Comparison of ENCODE assay signal across 8 cellular contexts in genomic region chr6:26754801-26755200, GRCh38.
DNase-seq lines count a peak whose midpoint lies in the region; ATAC-seq and TF ChIP-seq lines count a peak whose summit lies in the region.
"Not testable (repeated sequence)": the region's sequence is repeated elsewhere in the genome, so short reads cannot be mapped to it uniquely, and the experiment has no call there.

No MANE protein-coding gene starts in this region.

- peak overlapping the region; percentile 13 for H3K4me3 Mint-ChIP-seq in CD4-positive, alpha-beta T cell
- peak overlapping the region; percentile 63 for H3K4me3 Mint-ChIP-seq in T-helper 17 cell
- peak overlapping the region; percentile 10 for H3K4me3 Mint-ChIP-seq in activated naive CD8-positive, alpha-beta T cell treated with anti-CD3 and anti-CD28 coated beads, Interleukin-2, amount 10 ng/mL, durations not matched to agents 7 days and 5 days
- not testable (repeated sequence) for H3K4me3 Mint-ChIP-seq in memory B cell
- peak overlapping the region; percentile 88 for H3K4me3 Mint-ChIP-seq in type B pancreatic cell

- H3K36me3 ChIP-seq in HUES48 (ENCODE audit: control insufficient read depth, insufficient read depth, low read length); esophagus muscularis mucosa; neuron (ENCODE audit: insufficient read depth, low read length): not testable (repeated sequence)

- H3K27ac Mint-ChIP-seq in CD4-positive, alpha-beta T cell = peak overlapping the region; percentile 68
- peak overlapping the region; percentile 84 for H3K27ac Mint-ChIP-seq in T-helper 17 cell
- peak overlapping the region; percentile 69 for H3K27ac Mint-ChIP-seq in activated naive CD8-positive, alpha-beta T cell treated with anti-CD3 and anti-CD28 coated beads, Interleukin-2, amount 10 ng/mL, durations not matched to agents 7 days and 5 days
- peak overlapping the region; percentile 81 for H3K27ac Mint-ChIP-seq in memory B cell
- H3K27ac Mint-ChIP-seq in type B pancreatic cell = peak overlapping the region; percentile 50

- H3K9me3 Mint-ChIP-seq in CD4-positive, alpha-beta T cell = peaks cover 20% of the 10 kb centered on the region
- H3K9me3 Mint-ChIP-seq in activated naive CD8-positive, alpha-beta T cell treated with anti-CD3 and anti-CD28 coated beads, Interleukin-2, amount 10 ng/mL, durations not matched to agents 7 days and 5 days; memory B cell; type B pancreatic cell: not testable (repeated sequence)

- H3K27me3 ChIP-seq in CD4-positive, alpha-beta T cell (ENCODE audit: control insufficient read depth, insufficient read depth, low read length) = peaks cover 20% of the 10 kb centered on the region
- H3K27me3 ChIP-seq in HUES48 (ENCODE audit: control insufficient read depth, insufficient read depth, low read length) = peaks cover 28% of the 10 kb centered on the region
- peaks cover 0 to 44% (median 6%) of the 10 kb centered on the region in 4 donors for H3K27me3 ChIP-seq in esophagus muscularis mucosa
- H3K27me3 ChIP-seq in neuron (ENCODE audit: insufficient read depth, low read length) = not testable (repeated sequence)

- intact Hi-C loops in CD4-positive, alpha-beta T cell (cut with DNase I, micrococcal nuclease); esophagus muscularis mucosa (cut with DNase I): not testable (repeated sequence)

- H3K9ac ChIP-seq in HUES48 (ENCODE audit: low read depth, low read length) = not testable (repeated sequence)

- not testable (repeated sequence) for H3K4me1 ChIP-seq in HUES48 (ENCODE audit: control insufficient read depth, insufficient read depth, low read length); esophagus muscularis mucosa; neuron (ENCODE audit: insufficient read depth, low read length)

- H3K4me1 Mint-ChIP-seq in CD4-positive, alpha-beta T cell (ENCODE audit: low read depth) = peaks cover 15% of the 10 kb centered on the region
- H3K4me1 Mint-ChIP-seq in T-helper 17 cell; activated naive CD8-positive, alpha-beta T cell treated with anti-CD3 and anti-CD28 coated beads, Interleukin-2, amount 10 ng/mL, durations not matched to agents 7 days and 5 days; memory B cell; type B pancreatic cell (ENCODE audit: unreplicated experiment): not testable (repeated sequence)

- peaks cover 67% of the 10 kb centered on the region for H3K27me3 Mint-ChIP-seq in CD4-positive, alpha-beta T cell
- H3K27me3 Mint-ChIP-seq in T-helper 17 cell = peaks cover 44% of the 10 kb centered on the region
- H3K27me3 Mint-ChIP-seq in activated naive CD8-positive, alpha-beta T cell treated with anti-CD3 and anti-CD28 coated beads, Interleukin-2, amount 10 ng/mL, durations not matched to agents 7 days and 5 days = peaks cover 51% of the 10 kb centered on the region
- peaks cover 20% of the 10 kb centered on the region for H3K27me3 Mint-ChIP-seq in memory B cell
- H3K27me3 Mint-ChIP-seq in type B pancreatic cell = peaks cover 44% of the 10 kb centered on the region

- H3K9me3 ChIP-seq in CD4-positive, alpha-beta T cell (ENCODE audit: control insufficient read depth, low read length); HUES48 (ENCODE audit: control insufficient read depth, insufficient read depth, low read length); T-helper 17 cell (ENCODE audit: control insufficient read depth, low read length, poor library complexity, severe bottlenecking); esophagus muscularis mucosa; neuron (ENCODE audit: low read length): not testable (repeated sequence)

- POLR2A ChIA-PET in CD4-positive, alpha-beta T cell (lab: Charles Lee) = interaction anchor here (0.6 kb wide), 1 partner anchor 914 kb away, joined by 3 read pairs; no protein-coding TSS in a partner anchor
- POLR2A ChIA-PET in activated naive CD8-positive, alpha-beta T cell treated with anti-CD3 and anti-CD28 coated beads, Interleukin-2, amount 10 ng/mL, durations not matched to agents 7 days and 5 days (lab: Charles Lee) = not testable (repeated sequence)

- DNase-seq in CD4-positive, alpha-beta T cell; T-helper 17 cell; activated naive CD8-positive, alpha-beta T cell treated with anti-CD3 and anti-CD28 coated beads, Interleukin-2, amount 10 ng/mL, durations not matched to agents 7 days and 5 days; memory B cell (ENCODE audit: low spot score in 2 of 2); type B pancreatic cell (ENCODE audit: extremely low spot score, unreplicated experiment): not testable (repeated sequence)
- DNase-seq in esophagus muscularis mucosa (ENCODE audit: extremely low spot score) = peak; percentile 75

- peak overlapping the region; percentile 65 for H3K4me3 ChIP-seq in HUES48 (ENCODE audit: low read depth, low read length)
- H3K4me3 ChIP-seq in esophagus muscularis mucosa = not testable (repeated sequence)
- peak overlapping the region; percentile 26 for H3K4me3 ChIP-seq in neuron (ENCODE audit: low read length)

- not testable (repeated sequence) for H2AFZ ChIP-seq in neuron (ENCODE audit: low read depth, low read length)

- CTCF ChIA-PET in CD4-positive, alpha-beta T cell (lab: Charles Lee) = not testable (repeated sequence)

- not testable (repeated sequence) for TF ChIP-seq POLR2A in esophagus muscularis mucosa (IDR thresholded peaks at IDR 0.05; ENCODE audit: low read depth)

- not testable (repeated sequence) for ATAC-seq in CD4-positive, alpha-beta T cell (ENCODE audit: poor library complexity); T-helper 17 cell; activated naive CD8-positive, alpha-beta T cell treated with anti-CD3 and anti-CD28 coated beads, Interleukin-2, amount 10 ng/mL, durations not matched to agents 7 days and 5 days (ENCODE audit: low read depth); memory B cell (ENCODE audit: low read depth)

- WGBS in esophagus muscularis mucosa = no CpG with 5 or more reads among the region's 20 CpGs

- H3K36me3 Mint-ChIP-seq in CD4-positive, alpha-beta T cell (ENCODE audit: low read depth) = peaks cover 23% of the 10 kb centered on the region
- not testable (repeated sequence) for H3K36me3 Mint-ChIP-seq in T-helper 17 cell (ENCODE audit: low read depth); activated naive CD8-positive, alpha-beta T cell treated with anti-CD3 and anti-CD28 coated beads, Interleukin-2, amount 10 ng/mL, durations not matched to agents 7 days and 5 days; memory B cell; type B pancreatic cell

- not testable (repeated sequence) for TF ChIP-seq CTCF in CD4-positive, alpha-beta T cell (IDR thresholded peaks at IDR 0.05); esophagus muscularis mucosa (IDR thresholded peaks at IDR 0.05); type B pancreatic cell (conservative IDR thresholded peaks at IDR 0.05)

- H3K27ac ChIP-seq in CD4-positive, alpha-beta T cell (ENCODE audit: low read depth, low read length); HUES48 (ENCODE audit: low read depth, low read length); esophagus muscularis mucosa (replicated peaks in 1 of 4): not testable (repeated sequence)

- not testable (repeated sequence) for TF ChIP-seq EP300 in esophagus muscularis mucosa (IDR thresholded peaks at IDR 0.05)
